In the genomic region with DNA sequence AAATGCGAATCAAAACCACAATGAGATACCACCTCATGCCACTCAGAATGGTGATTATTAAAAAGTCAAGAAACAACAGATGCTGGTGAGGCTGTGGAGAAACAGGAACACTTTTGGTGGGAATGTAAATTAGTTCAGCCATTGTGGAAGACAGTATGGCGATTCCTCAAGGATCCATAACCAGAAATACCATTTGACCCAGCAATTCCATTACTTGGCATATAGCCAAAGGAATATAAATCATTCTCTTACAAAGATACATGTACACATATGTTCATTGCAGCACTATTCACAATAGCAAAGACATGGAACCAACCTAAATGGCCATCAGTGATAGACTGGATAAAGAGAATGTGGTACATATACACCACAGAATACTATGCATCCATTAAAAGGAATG, we compare ENCODE assay signal across 1 cellular context. TPM values are rescaled to one million over a fixed set of nuclear protein-coding genes. Genes with fewer than 3 reads are reported as not detected.
"Had no signal": no experiment of that assay in that cellular context is flagged by ENCODE, and none has a peak within 500 bp of the region (broad histone marks: within the 10 kb centered on the region; RNA-seq: fewer than 3 reads in every experiment).

No MANE protein-coding gene starts in this region.

RNA-seq across cellular contexts. Expression of gene TMEM178A, which starts 9.5 kb away (rescaled TPM):
- total RNA-seq: RPMI7951 had no signal
